ENCODE assay signal across 1 cellular context in the genomic region with DNA sequence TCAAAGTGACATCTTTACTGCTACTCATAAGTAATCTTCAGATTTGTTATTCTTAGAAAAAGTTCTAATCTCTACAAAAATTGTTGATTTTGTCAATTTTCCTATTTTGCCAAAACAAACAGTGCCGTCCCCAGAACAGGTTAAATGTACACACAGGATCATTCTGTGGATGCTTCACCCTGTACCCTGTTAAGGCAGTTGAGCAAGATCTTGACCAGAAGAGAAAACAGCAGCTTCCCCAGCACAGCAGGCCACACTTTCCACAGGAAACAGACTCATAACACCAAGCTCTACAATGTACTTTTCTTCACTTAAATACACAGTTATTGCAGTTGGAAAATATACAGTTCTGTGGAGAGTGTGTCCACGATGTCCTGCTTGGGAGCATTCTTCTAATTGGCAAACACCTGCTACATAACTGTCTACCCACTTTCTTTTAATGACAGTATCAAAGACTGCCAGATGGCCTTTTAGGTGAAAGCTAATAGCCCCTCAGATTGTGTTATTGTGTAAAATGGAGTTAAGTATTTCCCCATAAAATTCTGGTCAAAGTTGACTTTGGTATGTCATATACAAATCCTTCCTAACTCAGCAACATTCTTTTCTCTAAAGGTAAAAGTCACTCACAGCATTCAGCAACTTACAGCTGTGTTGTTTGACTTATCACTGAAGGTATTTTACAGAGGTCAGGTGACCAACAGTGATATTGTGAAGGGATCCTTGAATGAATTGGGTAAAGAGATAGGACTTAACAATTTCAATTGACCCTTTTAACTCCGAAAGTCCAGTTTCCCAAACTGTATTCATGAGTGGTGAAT.
TF ChIP-seq lines count a peak whose summit lies in the region.

No MANE protein-coding gene starts in this region.

TF ChIP-seq in GM12878, 131 proteins besides CTCF, POLR2A, EP300 and RAD21 (continued from another document):
- TF ChIP-seq, protein P1, sequence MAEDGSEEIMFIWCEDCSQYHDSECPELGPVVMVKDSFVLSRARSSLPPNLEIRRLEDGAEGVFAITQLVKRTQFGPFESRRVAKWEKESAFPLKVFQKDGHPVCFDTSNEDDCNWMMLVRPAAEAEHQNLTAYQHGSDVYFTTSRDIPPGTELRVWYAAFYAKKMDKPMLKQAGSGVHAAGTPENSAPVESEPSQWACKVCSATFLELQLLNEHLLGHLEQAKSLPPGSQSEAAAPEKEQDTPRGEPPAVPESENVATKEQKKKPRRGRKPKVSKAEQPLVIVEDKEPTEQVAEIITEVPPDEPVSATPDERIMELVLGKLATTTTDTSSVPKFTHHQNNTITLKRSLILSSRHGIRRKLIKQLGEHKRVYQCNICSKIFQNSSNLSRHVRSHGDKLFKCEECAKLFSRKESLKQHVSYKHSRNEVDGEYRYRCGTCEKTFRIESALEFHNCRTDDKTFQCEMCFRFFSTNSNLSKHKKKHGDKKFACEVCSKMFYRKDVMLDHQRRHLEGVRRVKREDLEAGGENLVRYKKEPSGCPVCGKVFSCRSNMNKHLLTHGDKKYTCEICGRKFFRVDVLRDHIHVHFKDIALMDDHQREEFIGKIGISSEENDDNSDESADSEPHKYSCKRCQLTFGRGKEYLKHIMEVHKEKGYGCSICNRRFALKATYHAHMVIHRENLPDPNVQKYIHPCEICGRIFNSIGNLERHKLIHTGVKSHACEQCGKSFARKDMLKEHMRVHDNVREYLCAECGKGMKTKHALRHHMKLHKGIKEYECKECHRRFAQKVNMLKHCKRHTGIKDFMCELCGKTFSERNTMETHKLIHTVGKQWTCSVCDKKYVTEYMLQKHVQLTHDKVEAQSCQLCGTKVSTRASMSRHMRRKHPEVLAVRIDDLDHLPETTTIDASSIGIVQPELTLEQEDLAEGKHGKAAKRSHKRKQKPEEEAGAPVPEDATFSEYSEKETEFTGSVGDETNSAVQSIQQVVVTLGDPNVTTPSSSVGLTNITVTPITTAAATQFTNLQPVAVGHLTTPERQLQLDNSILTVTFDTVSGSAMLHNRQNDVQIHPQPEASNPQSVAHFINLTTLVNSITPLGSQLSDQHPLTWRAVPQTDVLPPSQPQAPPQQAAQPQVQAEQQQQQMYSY (CRISPR knock-in tag; IDR thresholded peaks at IDR 0.05), result no peak
- no peak for TF ChIP-seq IRF3 (IDR thresholded peaks at IDR 0.05)
- TF ChIP-seq SP1 (IDR thresholded peaks at IDR 0.05; ENCODE audit: low read depth, low read length), result no peak
- TF ChIP-seq FOXK2 (IDR thresholded peaks at IDR 0.05), result 0 out of 2 replicates have a peak, but pooled peaks have one; percentile 32
- no peak for TF ChIP-seq SPI1 (IDR thresholded peaks at IDR 0.05; ENCODE audit: borderline replicate concordance, insufficient read depth, low read depth, low read length)
- TF ChIP-seq BRCA1 (IDR thresholded peaks at IDR 0.05; ENCODE audit: low read depth, low read length), result no peak
- no peak for TF ChIP-seq MTA3 (IDR thresholded peaks at IDR 0.05; ENCODE audit: borderline replicate concordance, low read length)
